In the genomic region with DNA sequence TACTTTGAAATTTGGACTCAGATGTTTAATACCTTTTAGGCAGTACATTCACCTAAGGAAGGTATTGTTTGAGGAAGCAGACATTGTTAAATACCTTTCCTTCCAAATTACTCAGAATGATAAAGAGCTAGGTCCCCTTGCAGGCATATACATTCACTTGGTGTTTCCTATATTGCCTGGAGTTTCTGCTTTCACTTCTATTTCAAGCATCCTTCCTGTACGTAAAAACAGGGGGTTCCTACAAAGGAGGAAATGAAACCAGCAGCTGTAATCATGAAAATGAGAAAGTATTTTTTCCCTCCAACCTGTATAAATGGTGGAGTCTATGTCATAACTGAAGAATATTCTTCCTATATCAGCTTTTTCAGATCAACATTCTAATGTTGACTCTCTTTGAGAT, we compare ENCODE assay signal across 9 cellular contexts.
DNase-seq lines count a peak whose midpoint lies in the region; ATAC-seq and TF ChIP-seq lines count a peak whose summit lies in the region.
"Had no signal": no experiment of that assay in that cellular context is flagged by ENCODE, and none has a peak within 500 bp of the region (broad histone marks: within the 10 kb centered on the region; RNA-seq: fewer than 3 reads in every experiment).

No MANE protein-coding gene starts in this region.

- peak; percentile 70 for DNase-seq in GM12865 (ENCODE audit: low read depth)
- DNase-seq in GM20000 (ENCODE audit: low spot score), result peak; percentile 32
- no peak for DNase-seq in activated CD8-positive, alpha-beta T cell treated with anti-CD3 and anti-CD28 coated beads, Interleukin-2, amount 10 ng/mL, durations not matched to agents 7 days and 5 days
- no peak for DNase-seq in colonic mucosa
- no peak for DNase-seq in stimulated activated CD4-positive, alpha-beta T cell treated with anti-CD3 and anti-CD28 coated beads, Interleukin-1b, Interleukin-23, amount 100 ng/mL, for 48 hours
- DNase-seq in lower lobe of right lung, result no peak
- DNase-seq in cortex of kidney (lab: John Stamatoyannopoulos, UW), result no peak
- DNase-seq: NCI-H1436 had no signal

- H3K9ac ChIP-seq in colonic mucosa (ENCODE audit: low read depth in 2 of 2, low read length in 2 of 2), result no peak overlapping the region

- H3K4me3 Mint-ChIP-seq in activated CD8-positive, alpha-beta T cell treated with anti-CD3 and anti-CD28 coated beads, Interleukin-2, amount 10 ng/mL, durations not matched to agents 7 days and 5 days, result peak overlapping the region; percentile 10

- peaks cover 12% of the 10 kb centered on the region for H3K36me3 Mint-ChIP-seq in activated CD8-positive, alpha-beta T cell treated with anti-CD3 and anti-CD28 coated beads, Interleukin-2, amount 10 ng/mL, durations not matched to agents 7 days and 5 days (ENCODE audit: low read depth)

- H3K27ac Mint-ChIP-seq in activated CD8-positive, alpha-beta T cell treated with anti-CD3 and anti-CD28 coated beads, Interleukin-2, amount 10 ng/mL, durations not matched to agents 7 days and 5 days, result peak overlapping the region; percentile 79

- TF ChIP-seq CTCF in GM12865 (IDR thresholded peaks at IDR 0.05; ENCODE audit: insufficient read depth, low read depth, low read length, missing control alignments) (no peak), GM20000 (IDR thresholded peaks at IDR 0.05; ENCODE audit: extremely low read depth, missing control alignments) (no peak), colonic mucosa (IDR thresholded peaks at IDR 0.05) (no peak), lower lobe of right lung (IDR thresholded peaks at IDR 0.05) (no peak)

- H3K4me3 ChIP-seq in GM12865 (ENCODE audit: low read depth, low read length), result no peak overlapping the region
- no peak overlapping the region for H3K4me3 ChIP-seq in colonic mucosa
- no peak overlapping the region for H3K4me3 ChIP-seq in lower lobe of right lung

- POLR2A ChIA-PET in activated CD8-positive, alpha-beta T cell treated with anti-CD3 and anti-CD28 coated beads, Interleukin-2, amount 10 ng/mL, durations not matched to agents 7 days and 5 days (lab: Charles Lee), result interaction anchor here (1.4 kb wide), 1 partner anchor 91 kb away, joined by 7 read pairs; the partner anchor contains the start of gene RASGEF1B

- no peaks in the 10 kb centered on the region for H3K27me3 Mint-ChIP-seq in activated CD8-positive, alpha-beta T cell treated with anti-CD3 and anti-CD28 coated beads, Interleukin-2, amount 10 ng/mL, durations not matched to agents 7 days and 5 days (ENCODE audit: low read depth)

- peaks cover 7% of the 10 kb centered on the region for H3K9me3 Mint-ChIP-seq in activated CD8-positive, alpha-beta T cell treated with anti-CD3 and anti-CD28 coated beads, Interleukin-2, amount 10 ng/mL, durations not matched to agents 7 days and 5 days (ENCODE audit: insufficient read depth)

- CTCF ChIA-PET in activated CD8-positive, alpha-beta T cell treated with anti-CD3 and anti-CD28 coated beads, Interleukin-2, amount 10 ng/mL, durations not matched to agents 7 days and 5 days (lab: Charles Lee), result interaction anchor here (0.8 to 2.0 kb wide), 5 partner anchors 10 to 283 kb away, joined by 3 to 11 read pairs (median 4); partner anchors contain the start of gene RASGEF1B

- H3K36me3 ChIP-seq in colonic mucosa (no peaks in the 10 kb centered on the region), lower lobe of right lung (no peaks in the 10 kb centered on the region)

- ATAC-seq in HG03196 (IDR thresholded peaks at IDR 0.05; ENCODE audit: unreplicated experiment), result peak; percentile 93
- peak; percentile 95 for ATAC-seq in activated CD8-positive, alpha-beta T cell treated with anti-CD3 and anti-CD28 coated beads, Interleukin-2, amount 10 ng/mL, durations not matched to agents 7 days and 5 days
- no peak for ATAC-seq in lower lobe of right lung

- intact Hi-C loops in colonic mucosa (cut with DNase I) (loop anchor here (10.0 kb wide), 1 partner anchor 87 kb away; the partner anchor contains the start of gene RASGEF1B), lower lobe of right lung (cut with DNase I) (no loop called here)

- H3K27ac ChIP-seq in colonic mucosa (no peak overlapping the region), lower lobe of right lung (no peak overlapping the region)

- H3K9me3 ChIP-seq in colonic mucosa (no peaks in the 10 kb centered on the region), lower lobe of right lung (no peaks in the 10 kb centered on the region)

- H3K27me3 ChIP-seq in colonic mucosa, result no peaks in the 10 kb centered on the region
- no peaks in the 10 kb centered on the region for H3K27me3 ChIP-seq in lower lobe of right lung (ENCODE audit: low read depth)

- H3K4me1 Mint-ChIP-seq in activated CD8-positive, alpha-beta T cell treated with anti-CD3 and anti-CD28 coated beads, Interleukin-2, amount 10 ng/mL, durations not matched to agents 7 days and 5 days (ENCODE audit: low read depth), result peaks cover 30% of the 10 kb centered on the region

- H3K4me1 ChIP-seq in colonic mucosa (no peaks in the 10 kb centered on the region), lower lobe of right lung (peaks cover 24% of the 10 kb centered on the region)

Comparison
In these comparisons a context has a peak if more than half of its experiments do, and no peak if none do; other contexts are left out.
1. DNase-seq: peak in GM12865 (single experiment) and GM20000 (single experiment); none in activated CD8-positive, alpha-beta T cell treated with anti-CD3 and anti-CD28 coated beads, Interleukin-2, amount 10 ng/mL, durations not matched to agents 7 days and 5 days (single experiment), colonic mucosa (single experiment), stimulated activated CD4-positive, alpha-beta T cell treated with anti-CD3 and anti-CD28 coated beads, Interleukin-1b, Interleukin-23, amount 100 ng/mL, for 48 hours (single experiment), lower lobe of right lung (single experiment) and cortex of kidney (single experiment).
2. ATAC-seq: peak in HG03196 (single experiment) and activated CD8-positive, alpha-beta T cell treated with anti-CD3 and anti-CD28 coated beads, Interleukin-2, amount 10 ng/mL, durations not matched to agents 7 days and 5 days (single experiment); none in lower lobe of right lung (0 of 2).